ENCODE assay signal across 12 cellular contexts in the genomic region with DNA sequence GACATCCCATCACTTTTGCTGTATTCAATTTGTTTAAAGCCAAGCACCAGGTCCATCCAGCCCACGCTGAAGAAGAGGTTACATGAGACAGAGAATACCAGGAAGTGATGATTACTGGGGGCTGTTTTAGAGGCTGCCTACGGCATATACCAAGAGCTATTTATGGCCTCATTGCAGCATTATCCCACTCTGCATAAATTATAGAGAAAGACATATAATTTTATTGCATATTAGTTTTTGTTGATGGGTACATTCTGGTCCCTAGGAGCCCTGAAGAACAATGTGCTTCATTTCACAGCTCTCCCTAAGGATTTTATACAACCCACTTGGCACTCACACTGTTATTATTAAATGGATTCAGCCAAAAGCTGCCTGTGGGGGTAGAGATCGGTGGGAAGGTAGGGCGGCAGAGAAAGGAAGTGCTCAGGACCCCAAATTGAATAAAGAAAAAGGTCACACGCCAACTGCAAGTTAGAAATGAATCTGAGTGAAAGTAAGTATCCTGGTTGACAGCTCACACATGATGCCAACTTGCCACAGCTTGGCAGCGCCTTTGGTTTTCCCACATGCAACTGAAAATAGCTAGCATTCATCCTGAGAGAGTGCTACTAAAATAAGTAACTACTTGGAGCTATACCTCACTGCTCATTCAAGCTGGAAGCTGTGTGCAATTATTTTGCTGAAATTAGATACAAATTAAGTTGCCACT.
DNase-seq lines count a peak whose midpoint lies in the region; ATAC-seq and TF ChIP-seq lines count a peak whose summit lies in the region.
"Had no signal": no experiment of that assay in that cellular context is flagged by ENCODE, and none has a peak within 500 bp of the region (broad histone marks: within the 10 kb centered on the region; RNA-seq: fewer than 3 reads in every experiment).

No MANE protein-coding gene starts in this region.

- H3K4me3 ChIP-seq in mammary epithelial cell (replicated peaks in 1 of 3; ENCODE audit: insufficient read depth in 1 of 3, low read depth in 2 of 3, low read length in 3 of 3), result no peak overlapping the region
- no peak overlapping the region for H3K4me3 ChIP-seq in mesenchymal stem cell (ENCODE audit: insufficient read depth in 1 of 2, low read depth in 1 of 2, low read length in 2 of 2)
- H3K4me3 ChIP-seq in testis, result no peak overlapping the region

- H2AFZ ChIP-seq in mammary epithelial cell (ENCODE audit: low read depth, low read length) (peak overlapping the region; percentile 40), mesenchymal stem cell (ENCODE audit: low read depth, low read length) (no peak overlapping the region)

- H2BK15ac ChIP-seq in mesenchymal stem cell (ENCODE audit: low read depth, poor library complexity, severe bottlenecking), result no peak overlapping the region

- no peak overlapping the region for H4K91ac ChIP-seq in mesenchymal stem cell (ENCODE audit: low read length)

- H3K4me2 ChIP-seq in mammary epithelial cell (ENCODE audit: insufficient read depth, low read depth, low read length) (peak overlapping the region; percentile 15), mesenchymal stem cell (ENCODE audit: low read length, poor library complexity, severe bottlenecking) (no peak overlapping the region)

- peak overlapping the region; percentile 92 for H3K27ac ChIP-seq in mammary epithelial cell (ENCODE audit: insufficient read depth, low read depth, low read length)
- no peak overlapping the region for H3K27ac ChIP-seq in mesenchymal stem cell (ENCODE audit: low read length, poor library complexity, severe bottlenecking)
- H3K27ac ChIP-seq in testis, result peak overlapping the region in 1 of 2 donors; percentile 99

- no peak overlapping the region for H3K23ac ChIP-seq in mesenchymal stem cell (ENCODE audit: low read length in 2 of 2)

- H3K9me3 Mint-ChIP-seq in activated naive CD8-positive, alpha-beta T cell (ENCODE audit: low read depth), result no peaks in the 10 kb centered on the region
- no peaks in the 10 kb centered on the region for H3K9me3 Mint-ChIP-seq in activated naive CD8-positive, alpha-beta T cell treated with anti-CD3 and anti-CD28 coated beads for 36 hours

- H3K9ac ChIP-seq in mammary epithelial cell (ENCODE audit: insufficient read depth, low read length), result no peak overlapping the region
- H3K9ac ChIP-seq in mesenchymal stem cell (ENCODE audit: low read length), result peak overlapping the region; percentile 95

- H3K27me3 ChIP-seq in mammary epithelial cell (ENCODE audit: insufficient read depth, low read length), result no peaks in the 10 kb centered on the region
- H3K27me3 ChIP-seq in mesenchymal stem cell (ENCODE audit: control insufficient read depth in 1 of 2, insufficient read depth in 1 of 2, low read length in 2 of 2), result no peaks in the 10 kb centered on the region
- no peaks in the 10 kb centered on the region for H3K27me3 ChIP-seq in testis

- peaks cover 2% of the 10 kb centered on the region for H3K79me1 ChIP-seq in mesenchymal stem cell (replicated peaks; ENCODE audit: low read length, poor library complexity, severe bottlenecking)

- H3K9me3 ChIP-seq in mammary epithelial cell (replicated peaks; ENCODE audit: insufficient read depth, low read length) (no peaks in the 10 kb centered on the region), mesenchymal stem cell (ENCODE audit: control insufficient read depth, low read length) (no peaks in the 10 kb centered on the region), testis (no peaks in the 10 kb centered on the region)

- no peaks in the 10 kb centered on the region for H3K79me2 ChIP-seq in mammary epithelial cell (ENCODE audit: insufficient read depth, low read length)

- in situ Hi-C loops in mammary epithelial cell (cut with MboI; ENCODE audit: low sequenced_read_pairs in 2 of 2), result loop anchor here (10.0 to 25.0 kb wide), 4 partner anchors 271 to 549 kb away; no protein-coding TSS in a partner anchor

- H3K4me1 Mint-ChIP-seq in activated naive CD8-positive, alpha-beta T cell (ENCODE audit: low read depth), result peaks cover 35% of the 10 kb centered on the region
- peaks cover 62% of the 10 kb centered on the region for H3K4me1 Mint-ChIP-seq in activated naive CD8-positive, alpha-beta T cell treated with anti-CD3 and anti-CD28 coated beads for 36 hours

- no peaks in the 10 kb centered on the region for H4K20me1 ChIP-seq in mammary epithelial cell (ENCODE audit: insufficient read depth, low read length)

- H3K27me3 Mint-ChIP-seq in activated naive CD8-positive, alpha-beta T cell, result peaks cover 2% of the 10 kb centered on the region
- H3K27me3 Mint-ChIP-seq in activated naive CD8-positive, alpha-beta T cell treated with anti-CD3 and anti-CD28 coated beads for 36 hours, result peaks cover 5% of the 10 kb centered on the region

- no peak overlapping the region for H2BK120ac ChIP-seq in mesenchymal stem cell (ENCODE audit: low read depth, low read length)

- no peak overlapping the region for H2BK5ac ChIP-seq in mesenchymal stem cell (ENCODE audit: low read depth, low read length, poor library complexity, severe bottlenecking)

- no peaks in the 10 kb centered on the region for H3K36me3 Mint-ChIP-seq in activated naive CD8-positive, alpha-beta T cell
- H3K36me3 Mint-ChIP-seq in activated naive CD8-positive, alpha-beta T cell treated with anti-CD3 and anti-CD28 coated beads for 36 hours, result peaks cover 3% of the 10 kb centered on the region

- H3K4me1 ChIP-seq in mammary epithelial cell (ENCODE audit: insufficient read depth, low read length) (peaks cover 71% of the 10 kb centered on the region), mesenchymal stem cell (ENCODE audit: control insufficient read depth, insufficient read depth, low read depth, low read length) (peaks cover 22% of the 10 kb centered on the region), testis (peaks cover 40% of the 10 kb centered on the region)

- H2AK5ac ChIP-seq in mesenchymal stem cell (ENCODE audit: low read length, severe bottlenecking), result peak overlapping the region; percentile 65

- H3K4me3 Mint-ChIP-seq in activated naive CD8-positive, alpha-beta T cell, result no peak overlapping the region
- H3K4me3 Mint-ChIP-seq in activated naive CD8-positive, alpha-beta T cell treated with anti-CD3 and anti-CD28 coated beads for 36 hours, result no peak overlapping the region

- WGBS in mammary epithelial cell (ENCODE audit: low coverage, missing lambda C conversion rate), result 14% methylated on average over 6 of the region's 6 CpGs
- 94% methylated on average over 4 of the region's 6 CpGs for WGBS in mesenchymal stem cell
- 68 to 75% methylated on average over 6 of the region's 6 CpGs for WGBS in testis, 2 donors

- ATAC-seq in HG02763 (IDR thresholded peaks at IDR 0.05; ENCODE audit: unreplicated experiment) (no peak), HG02870 (IDR thresholded peaks at IDR 0.05; ENCODE audit: unreplicated experiment) (no peak)

- no peak overlapping the region for H3K18ac ChIP-seq in mesenchymal stem cell (ENCODE audit: low read depth in 1 of 2, low read length in 2 of 2)

- TF ChIP-seq CTCF in mammary epithelial cell (conservative IDR thresholded peaks at IDR 0.05 in 1 of 2, IDR thresholded peaks at IDR 0.05 in 1 of 2; ENCODE audit: extremely low read depth in 1 of 2, insufficient read depth in 1 of 2, low read depth in 1 of 2, low read length in 2 of 2) (no peak), testis (IDR thresholded peaks at IDR 0.05) (no peak)

- no peak for DNase-seq in activated naive CD8-positive, alpha-beta T cell treated with anti-CD3 and anti-CD28 coated beads for 36 hours
- DNase-seq in mammary epithelial cell (peak; percentile 47), mesenchymal stem cell (no peak), testis (peak; percentile 28), DMS153 treated with DMSO at 0.1 percent for 48 hours (lab: John Stamatoyannopoulos, UW; ENCODE audit: unreplicated experiment) (no peak)
- DNase-seq: EL; erythroblast; NCI-H1105 treated with DMSO at 0.1 percent for 48 hours; stimulated activated CD4-positive, alpha-beta T cell treated with anti-CD3 and anti-CD28 coated beads, Interleukin-4, amount 100 ng/mL, for 1 hour had no signal

- no peak overlapping the region for H3K4ac ChIP-seq in mesenchymal stem cell (ENCODE audit: low read depth in 1 of 2, low read length in 2 of 2)

- H3K36me3 ChIP-seq in mammary epithelial cell (ENCODE audit: insufficient read depth, low read length) (no peaks in the 10 kb centered on the region), mesenchymal stem cell (ENCODE audit: control insufficient read depth in 1 of 2, insufficient read depth in 2 of 2, low read depth in 1 of 2, low read length in 2 of 2) (no peaks in the 10 kb centered on the region), testis (ENCODE audit: low read depth, missing control alignments) (no peaks in the 10 kb centered on the region)

- dilution Hi-C loops in mammary epithelial cell (cut with HindIII; ENCODE audit: low sequenced_read_pairs), result no loop called here

- H4K8ac ChIP-seq in mesenchymal stem cell (ENCODE audit: low read length), result no peak overlapping the region

- no peak for TF ChIP-seq POLR2A in testis (IDR thresholded peaks at IDR 0.05)

- CTCF ChIA-PET in mammary epithelial cell (lab: Charles Lee; ENCODE audit: low non-redundant PET), result interaction anchor here (0.6 kb wide), 1 partner anchor 403 kb away, joined by 3 read pairs; no protein-coding TSS in a partner anchor

- no peak overlapping the region for H3K14ac ChIP-seq in mesenchymal stem cell (ENCODE audit: low read length in 2 of 2)

- peak overlapping the region; percentile 41 for H3K27ac Mint-ChIP-seq in activated naive CD8-positive, alpha-beta T cell
- no peak overlapping the region for H3K27ac Mint-ChIP-seq in activated naive CD8-positive, alpha-beta T cell treated with anti-CD3 and anti-CD28 coated beads for 36 hours

- BruUV-seq in mammary epithelial cell (replicated peaks; lab: Mats Ljungman, UMichigan), result no TSS peak

- no peak overlapping the region for H2BK12ac ChIP-seq in mesenchymal stem cell (ENCODE audit: low read length in 2 of 2)

- intact Hi-C loops in mammary epithelial cell (cut with micrococcal nuclease) (loop anchor here (10.0 kb wide), 1 partner anchor 409 kb away; no protein-coding TSS in a partner anchor), testis (cut with DNase I; ENCODE audit: low total_unique reads) (loop anchor here (5.0 kb wide), 1 partner anchor 409 kb away; no protein-coding TSS in a partner anchor)

Comparison
In these comparisons a context has a peak if more than half of its experiments do, and no peak if none do; other contexts are left out.
1. DNase-seq: peak in mammary epithelial cell (single experiment) and testis (single experiment); none in activated naive CD8-positive, alpha-beta T cell treated with anti-CD3 and anti-CD28 coated beads for 36 hours (single experiment), mesenchymal stem cell (single experiment) and DMS153 treated with DMSO at 0.1 percent for 48 hours (single experiment).